ENCODE assay signal across 9 cellular contexts in the genomic region with DNA sequence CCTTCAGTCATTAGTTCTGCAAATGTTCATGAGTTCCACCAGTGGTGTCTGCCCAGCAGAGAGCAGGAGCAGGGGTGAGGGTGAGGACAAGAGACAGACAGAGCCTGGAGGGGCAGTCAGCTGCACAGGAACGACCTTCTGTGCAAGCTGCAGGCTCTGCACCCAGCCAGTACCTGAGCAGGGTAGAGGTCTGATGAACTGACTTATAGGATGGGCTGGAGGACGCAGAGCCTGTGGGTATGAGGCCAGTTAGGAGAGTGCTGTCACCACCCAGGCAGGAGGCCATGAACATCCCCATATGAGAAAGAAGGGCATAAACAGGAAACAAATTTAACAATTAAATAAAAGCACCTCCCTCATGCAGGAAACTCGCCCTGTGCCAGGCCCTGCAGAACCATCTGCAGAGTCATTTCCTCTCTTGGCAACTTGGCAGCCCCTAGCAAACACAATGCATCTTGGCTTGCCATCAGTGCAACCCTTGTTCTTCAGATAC. TPM values are rescaled to one million over a fixed set of nuclear protein-coding genes. Genes with fewer than 3 reads are reported as not detected.
A peak's percentile ranks its signal among the peaks of the same experiment; 100 is the strongest.
DNase-seq lines count a peak whose midpoint lies in the region; ATAC-seq, FAIRE-seq and TF ChIP-seq lines count a peak whose summit lies in the region.
"Had no signal": no experiment of that assay in that cellular context is flagged by ENCODE, and none has a peak within 500 bp of the region (broad histone marks: within the 10 kb centered on the region; RNA-seq: fewer than 3 reads in every experiment).

No MANE protein-coding gene starts in this region.

- peak; percentile 92 to 94 for ATAC-seq in CD4-positive, CD25-positive, alpha-beta regulatory T cell (ENCODE audit: low read depth in 2 of 2)
- peak; percentile 84 to 90 for ATAC-seq in naive B cell (ENCODE audit: low read depth in 2 of 2)
- ATAC-seq in HG03139 (IDR thresholded peaks at IDR 0.05; ENCODE audit: unreplicated experiment), result no peak

- peaks cover 40% of the 10 kb centered on the region for H3K4me1 ChIP-seq in CD4-positive, CD25-positive, alpha-beta regulatory T cell (ENCODE audit: control insufficient read depth, insufficient read depth, low read length, poor library complexity, severe bottlenecking)

- H3K27me3 ChIP-seq in CD4-positive, CD25-positive, alpha-beta regulatory T cell (ENCODE audit: control insufficient read depth, insufficient read depth, low read length), result no peaks in the 10 kb centered on the region

- no peaks in the 10 kb centered on the region for H3K9me3 ChIP-seq in CD4-positive, CD25-positive, alpha-beta regulatory T cell (ENCODE audit: control insufficient read depth in 2 of 2, low read length in 2 of 2)

- H3K27ac ChIP-seq in CD4-positive, CD25-positive, alpha-beta regulatory T cell (ENCODE audit: insufficient read depth, low read length, poor library complexity, severe bottlenecking), result peak overlapping the region; percentile 44

- peaks cover 17 to 67% (median 33%) of the 10 kb centered on the region in 4 donors for H3K4me1 Mint-ChIP-seq in CD4-positive, CD25-positive, alpha-beta regulatory T cell
- peaks cover 37% of the 10 kb centered on the region for H3K4me1 Mint-ChIP-seq in activated naive CD4-positive, alpha-beta T cell treated with anti-CD3 and anti-CD28 coated beads, Interleukin-2, amount 10 ng/mL, durations not matched to agents 7 days and 5 days
- peaks cover 16 to 25% (median 23%) of the 10 kb centered on the region in 3 donors for H3K4me1 Mint-ChIP-seq in naive B cell
- peaks cover 8% of the 10 kb centered on the region for H3K4me1 Mint-ChIP-seq in mesothelial cell of epicardium

- H3K9me3 Mint-ChIP-seq in CD4-positive, CD25-positive, alpha-beta regulatory T cell, result peaks cover 0 to 2% (median 0%) of the 10 kb centered on the region in 7 donors
- H3K9me3 Mint-ChIP-seq in activated naive CD4-positive, alpha-beta T cell treated with anti-CD3 and anti-CD28 coated beads, Interleukin-2, amount 10 ng/mL, durations not matched to agents 7 days and 5 days, result no peaks in the 10 kb centered on the region
- no peaks in the 10 kb centered on the region for H3K9me3 Mint-ChIP-seq in naive B cell
- no peaks in the 10 kb centered on the region for H3K9me3 Mint-ChIP-seq in mesothelial cell of epicardium

- H3K4me3 Mint-ChIP-seq in CD4-positive, CD25-positive, alpha-beta regulatory T cell, result peak overlapping the region; percentile 38 to 80 (median 74)
- no peak overlapping the region for H3K4me3 Mint-ChIP-seq in activated naive CD4-positive, alpha-beta T cell treated with anti-CD3 and anti-CD28 coated beads, Interleukin-2, amount 10 ng/mL, durations not matched to agents 7 days and 5 days
- H3K4me3 Mint-ChIP-seq in naive B cell, result peak overlapping the region in 7 of 8 donors; percentile 30 to 88 (median 77)
- no peak overlapping the region for H3K4me3 Mint-ChIP-seq in mesothelial cell of epicardium

- peak overlapping the region; percentile 89 to 100 (median 90) for H3K27ac Mint-ChIP-seq in CD4-positive, CD25-positive, alpha-beta regulatory T cell
- peak overlapping the region; percentile 91 for H3K27ac Mint-ChIP-seq in activated naive CD4-positive, alpha-beta T cell treated with anti-CD3 and anti-CD28 coated beads, Interleukin-2, amount 10 ng/mL, durations not matched to agents 7 days and 5 days
- peak overlapping the region in 5 of 6 donors; percentile 20 to 88 (median 87) for H3K27ac Mint-ChIP-seq in naive B cell
- H3K27ac Mint-ChIP-seq in mesothelial cell of epicardium, result no peak overlapping the region

- H3K4me3 ChIP-seq in CD4-positive, CD25-positive, alpha-beta regulatory T cell (ENCODE audit: low read depth, low read length), result peak overlapping the region; percentile 47

- H3K36me3 ChIP-seq in CD4-positive, CD25-positive, alpha-beta regulatory T cell (ENCODE audit: control insufficient read depth, insufficient read depth, low read length), result no peaks in the 10 kb centered on the region

- TF ChIP-seq CTCF in mesothelial cell of epicardium (IDR thresholded peaks at IDR 0.05; ENCODE audit: unreplicated experiment), result no peak

- CTCF ChIA-PET in activated naive CD4-positive, alpha-beta T cell treated with anti-CD3 and anti-CD28 coated beads, Interleukin-2, amount 10 ng/mL, durations not matched to agents 7 days and 5 days (lab: Charles Lee), result interaction anchor here (1.5 to 1.7 kb wide), 3 partner anchors 15 to 272 kb away, joined by 3 to 13 read pairs (median 4); no protein-coding TSS in a partner anchor

- FAIRE-seq in GM19239 (lab: Jason Lieb, UNC), result no peak
- FAIRE-seq: G401.6 had no signal

- no peaks in the 10 kb centered on the region for H3K27me3 Mint-ChIP-seq in CD4-positive, CD25-positive, alpha-beta regulatory T cell
- H3K27me3 Mint-ChIP-seq in activated naive CD4-positive, alpha-beta T cell treated with anti-CD3 and anti-CD28 coated beads, Interleukin-2, amount 10 ng/mL, durations not matched to agents 7 days and 5 days, result peaks cover 13% of the 10 kb centered on the region
- H3K27me3 Mint-ChIP-seq in naive B cell (no peaks in the 10 kb centered on the region), mesothelial cell of epicardium (ENCODE audit: low read depth) (no peaks in the 10 kb centered on the region)

- H3K36me3 Mint-ChIP-seq in CD4-positive, CD25-positive, alpha-beta regulatory T cell, result no peaks in the 10 kb centered on the region
- H3K36me3 Mint-ChIP-seq in activated naive CD4-positive, alpha-beta T cell treated with anti-CD3 and anti-CD28 coated beads, Interleukin-2, amount 10 ng/mL, durations not matched to agents 7 days and 5 days, result peaks cover 3% of the 10 kb centered on the region
- no peaks in the 10 kb centered on the region for H3K36me3 Mint-ChIP-seq in naive B cell
- H3K36me3 Mint-ChIP-seq in mesothelial cell of epicardium, result no peaks in the 10 kb centered on the region

- DNase-seq in CD4-positive, CD25-positive, alpha-beta regulatory T cell, result peak in 2 of 3 donors; percentile 65 to 91
- DNase-seq in RPMI7951 (ENCODE audit: low read depth), result peak; percentile 14
- peak; percentile 60 for DNase-seq in activated naive CD4-positive, alpha-beta T cell treated with anti-CD3 and anti-CD28 coated beads, Interleukin-2, amount 10 ng/mL, durations not matched to agents 7 days and 5 days
- peak; percentile 31 for DNase-seq in naive B cell
- no peak for DNase-seq in mesothelial cell of epicardium (ENCODE audit: low spot score in 2 of 2, unreplicated experiment in 2 of 2)
- no peak for DNase-seq in GM19239 (ENCODE audit: insufficient read length, low spot score)
- no peak for DNase-seq in HPDE6-E6E7 (ENCODE audit: extremely low spot score)

RNA-seq across cellular contexts. Expression of a gene that starts 17.9 kb away (rescaled TPM):
- not detected for total RNA-seq in CD4-positive, CD25-positive, alpha-beta regulatory T cell
- polyA plus RNA-seq in CD4-positive, CD25-positive, alpha-beta regulatory T cell, result not detected
- total RNA-seq in RPMI7951 (2014; rRNA removed; shearing (Covaris generic)), result not detected in 2 replicates
- polyA plus RNA-seq in naive B cell (ENCODE audit: low read depth in 6 of 6), result not detected
- not detected in 3 replicates for total RNA-seq in mesothelial cell of epicardium

RNA-seq across cellular contexts. Expression of a gene that starts 20.2 kb away (rescaled TPM):
- total RNA-seq in CD4-positive, CD25-positive, alpha-beta regulatory T cell, result not detected
- not detected for polyA plus RNA-seq in CD4-positive, CD25-positive, alpha-beta regulatory T cell
- total RNA-seq in RPMI7951 (2014; rRNA removed; shearing (Covaris generic)), result 0.48 and 0.88 TPM in 2 replicates
- not detected for polyA plus RNA-seq in naive B cell (ENCODE audit: low read depth in 6 of 6)
- 0.29 to 1.1 TPM (median 0.72 TPM) in 3 replicates for total RNA-seq in mesothelial cell of epicardium

RNA-seq across cellular contexts. Expression of a gene that starts 25.8 kb away (rescaled TPM):
- total RNA-seq in CD4-positive, CD25-positive, alpha-beta regulatory T cell, result not detected
- not detected for polyA plus RNA-seq in CD4-positive, CD25-positive, alpha-beta regulatory T cell
- total RNA-seq in RPMI7951 (2014; rRNA removed; shearing (Covaris generic)), result not detected in 2 replicates
- not detected for polyA plus RNA-seq in naive B cell (ENCODE audit: low read depth in 6 of 6)
- not detected in 3 replicates for total RNA-seq in mesothelial cell of epicardium

RNA-seq across cellular contexts. Expression of a gene that starts 44.4 kb away (rescaled TPM):
- not detected for total RNA-seq in CD4-positive, CD25-positive, alpha-beta regulatory T cell
- polyA plus RNA-seq in CD4-positive, CD25-positive, alpha-beta regulatory T cell, result not detected
- not detected in 2 replicates for total RNA-seq in RPMI7951 (2014; rRNA removed; shearing (Covaris generic))
- not detected for polyA plus RNA-seq in naive B cell (ENCODE audit: low read depth in 6 of 6)
- not detected in 3 replicates for total RNA-seq in mesothelial cell of epicardium

Comparison
In these comparisons a context has a peak if more than half of its experiments do, and no peak if none do; other contexts are left out.
1. DNase-seq: peak in CD4-positive, CD25-positive, alpha-beta regulatory T cell (2 of 3), RPMI7951 (single experiment), activated naive CD4-positive, alpha-beta T cell treated with anti-CD3 and anti-CD28 coated beads, Interleukin-2, amount 10 ng/mL, durations not matched to agents 7 days and 5 days (single experiment) and naive B cell (single experiment); none in mesothelial cell of epicardium (0 of 2), GM19239 (single experiment) and HPDE6-E6E7 (single experiment).
2. H3K4me3 Mint-ChIP-seq: peak in CD4-positive, CD25-positive, alpha-beta regulatory T cell (4 of 4) and naive B cell (7 of 8); none in activated naive CD4-positive, alpha-beta T cell treated with anti-CD3 and anti-CD28 coated beads, Interleukin-2, amount 10 ng/mL, durations not matched to agents 7 days and 5 days (single experiment) and mesothelial cell of epicardium (single experiment).